ENCODE assay signal across 26 cellular contexts in genomic region chr9:27384262-27385014, GRCh38.
DNase-seq lines count a peak whose midpoint lies in the region; ATAC-seq and TF ChIP-seq lines count a peak whose summit lies in the region.
"Had no signal": no experiment of that assay in that cellular context is flagged by ENCODE, and none has a peak within 500 bp of the region (broad histone marks: within the 10 kb centered on the region; RNA-seq: fewer than 3 reads in every experiment).

No MANE protein-coding gene starts in this region.

- no peak overlapping the region for H3K4me3 ChIP-seq in gastroesophageal sphincter
- H3K4me3 ChIP-seq: A549, ascending aorta, uterus had no signal

- H3K4me1 Mint-ChIP-seq in progenitor cell of endocrine pancreas (ENCODE audit: low read depth), result peaks cover 68% of the 10 kb centered on the region

- no peaks in the 10 kb centered on the region for H3K36me3 ChIP-seq in gastroesophageal sphincter
- H3K36me3 ChIP-seq: ascending aorta, uterus had no signal

- no peaks in the 10 kb centered on the region for H3K27me3 ChIP-seq in gastroesophageal sphincter
- H3K27me3 ChIP-seq: ascending aorta, uterus had no signal

- no peak for TF ChIP-seq EP300 in gastroesophageal sphincter (IDR thresholded peaks at IDR 0.05)

- H3K4me3 Mint-ChIP-seq in progenitor cell of endocrine pancreas (ENCODE audit: low read depth), result peak overlapping the region; percentile 18
- H3K4me3 Mint-ChIP-seq: activated CD4-positive, alpha-beta T cell treated with anti-CD3 and anti-CD28 coated beads for 36 hours; activated naive CD8-positive, alpha-beta T cell treated with anti-CD3 and anti-CD28 coated beads, Interleukin-2, amount 10 ng/mL, durations not matched to agents 7 days and 5 days; CD8-positive, alpha-beta memory T cell; T-helper 17 cell had no signal

- no peaks in the 10 kb centered on the region for H3K27me3 Mint-ChIP-seq in progenitor cell of endocrine pancreas
- H3K27me3 Mint-ChIP-seq: activated CD4-positive, alpha-beta T cell treated with anti-CD3 and anti-CD28 coated beads for 36 hours had no signal

- no peaks in the 10 kb centered on the region for H3K36me3 Mint-ChIP-seq in progenitor cell of endocrine pancreas (ENCODE audit: insufficient read depth)
- H3K36me3 Mint-ChIP-seq: CD8-positive, alpha-beta memory T cell had no signal

- H3K9me3 Mint-ChIP-seq in progenitor cell of endocrine pancreas (ENCODE audit: low read depth), result no peaks in the 10 kb centered on the region
- H3K9me3 Mint-ChIP-seq: activated naive CD8-positive, alpha-beta T cell treated with anti-CD3 and anti-CD28 coated beads, Interleukin-2, amount 10 ng/mL, durations not matched to agents 7 days and 5 days; CD8-positive, alpha-beta memory T cell had no signal

- DNase-seq in RPMI8226 (peak; percentile 32), progenitor cell of endocrine pancreas (ENCODE audit: low spot score, unreplicated experiment) (no peak), NCI-H82 (lab: John Stamatoyannopoulos, UW) (no peak), GDM1 (lab: John Stamatoyannopoulos, UW) (no peak), SKM-1 (lab: John Stamatoyannopoulos, UW; ENCODE audit: unreplicated experiment) (no peak)
- no peak for DNase-seq in activated CD8-positive, alpha-beta memory T cell treated with anti-CD3 and anti-CD28 coated beads for 24 hours
- DNase-seq: activated CD4-positive, alpha-beta T cell treated with anti-CD3 and anti-CD28 coated beads for 36 hours; activated effector memory CD4-positive, alpha-beta T cell treated with anti-CD3 and anti-CD28 coated beads, Interleukin-2, amount 50 U/mL, for 16 hours; activated naive CD8-positive, alpha-beta T cell treated with anti-CD3 and anti-CD28 coated beads, Interleukin-2, amount 10 ng/mL, durations not matched to agents 7 days and 5 days; activated T-cell treated with anti-CD3 and anti-CD28 coated beads, Interleukin-2, amount 50 U/mL, for 1 hour; CD8-positive, alpha-beta memory T cell; central memory CD4-positive, alpha-beta T cell; dermis blood vessel endothelial cell; hippocampal formation; KBM-7; mesenchymal stem cell; NCI-H1105 treated with DMSO at 0.1 percent for 48 hours; NCI-H2029 treated with DMSO at 0.1 percent for 48 hours; occipital lobe; T-helper 17 cell; uterus had no signal

- H3K27ac Mint-ChIP-seq in progenitor cell of endocrine pancreas, result peak overlapping the region; percentile 79
- H3K27ac Mint-ChIP-seq: activated CD4-positive, alpha-beta T cell treated with anti-CD3 and anti-CD28 coated beads for 36 hours; activated naive CD8-positive, alpha-beta T cell treated with anti-CD3 and anti-CD28 coated beads, Interleukin-2, amount 10 ng/mL, durations not matched to agents 7 days and 5 days; CD8-positive, alpha-beta memory T cell; T-helper 17 cell had no signal

- 50 to 85% methylated on average over 2 of the region's 5 CpGs for WGBS in gastroesophageal sphincter (ENCODE audit: low coverage in 1 of 2), 2 donors

- no peaks in the 10 kb centered on the region for H3K9me3 ChIP-seq in gastroesophageal sphincter
- H3K9me3 ChIP-seq: A549, ascending aorta, uterus had no signal

- peaks cover 3 to 50% (median 11%) of the 10 kb centered on the region in 3 donors for H3K4me1 ChIP-seq in gastroesophageal sphincter

- H3K27ac ChIP-seq in 22Rv1 (peak overlapping the region; percentile 95), gastroesophageal sphincter (peak overlapping the region in 3 of 4 donors; percentile 7 to 46 (median 24))
- H3K27ac ChIP-seq: A549, ascending aorta, uterus had no signal

- TF ChIP-seq POLR2A in gastroesophageal sphincter (IDR thresholded peaks at IDR 0.05), result no peak

- TF ChIP-seq CTCF in 22Rv1 (IDR thresholded peaks at IDR 0.05), result no peak
- TF ChIP-seq CTCF in gastroesophageal sphincter (IDR thresholded peaks at IDR 0.05), result no peak
- no peak for TF ChIP-seq CTCF in progenitor cell of endocrine pancreas (IDR thresholded peaks at IDR 0.05; ENCODE audit: unreplicated experiment)

- no peak for ATAC-seq in gastroesophageal sphincter
- ATAC-seq: A549; activated CD4-positive, alpha-beta T cell treated with anti-CD3 and anti-CD28 coated beads for 36 hours; HCT116; T-helper 17 cell had no signal
